8 cellular contexts compared by ENCODE assay signal in the genomic region with DNA sequence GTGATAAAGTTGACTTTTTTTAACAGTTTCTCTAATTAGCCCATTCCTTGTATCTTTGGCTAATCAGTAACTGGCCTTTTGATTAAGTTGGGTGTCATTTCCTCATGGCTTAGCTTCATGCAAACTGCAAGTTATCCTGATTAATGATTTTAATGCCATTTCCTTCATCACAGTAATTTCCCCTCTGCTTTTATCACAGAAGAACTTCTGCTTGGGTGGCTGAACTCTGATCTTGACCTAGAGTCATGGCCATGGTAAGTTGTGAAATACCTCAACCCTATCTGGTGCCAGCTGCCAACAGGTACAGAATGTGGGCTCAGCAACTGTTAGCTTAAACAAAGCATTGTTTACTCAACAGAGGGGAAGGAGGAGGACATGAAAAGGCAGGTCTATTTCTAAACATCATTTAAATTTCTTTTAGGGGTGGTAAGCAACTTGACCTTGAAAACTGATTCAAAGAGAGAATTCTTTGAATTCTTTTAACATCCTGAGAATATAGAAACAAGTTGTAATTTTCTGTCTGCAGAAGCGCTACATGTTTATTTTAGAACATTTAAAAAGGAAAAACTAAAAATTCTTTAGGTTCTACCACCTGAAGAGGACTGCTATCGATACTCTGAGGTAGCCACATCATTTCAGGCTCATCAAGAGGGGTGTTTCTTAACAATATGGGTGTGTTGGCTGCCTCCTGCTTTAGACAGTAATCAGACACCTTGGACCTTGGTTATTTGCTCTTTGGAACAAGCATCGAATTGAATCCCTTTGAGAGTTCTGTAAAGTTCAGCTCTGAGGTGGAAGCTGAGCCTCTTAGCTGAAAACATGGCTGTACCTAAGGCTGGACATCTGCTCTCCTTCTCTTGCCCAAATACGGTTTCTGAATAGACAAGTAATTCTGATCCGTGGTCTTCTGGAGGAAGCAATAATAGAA. TPM values are rescaled to one million over a fixed set of nuclear protein-coding genes. Genes with fewer than 3 reads are reported as not detected.
DNase-seq lines count a peak whose midpoint lies in the region; ATAC-seq and FAIRE-seq lines count a peak whose summit lies in the region.

No MANE protein-coding gene starts in this region.

- H3K27ac Mint-ChIP-seq in activated T-helper 1 cell treated with anti-CD3 and anti-CD28 coated beads, Interleukin-12 subunit alpha, Interleukin-12 subunit beta, Interleukin-2, Interleukin-4 antibody, amounts not matched to agents 30 ng/mL and 10 ng/mL and 1 ng/mL, durations not matched to agents 14 hours and 24 hours and 36 hours = no peak overlapping the region

- H3K27me3 Mint-ChIP-seq in activated T-helper 1 cell treated with anti-CD3 and anti-CD28 coated beads, Interleukin-12 subunit alpha, Interleukin-12 subunit beta, Interleukin-2, Interleukin-4 antibody, amounts not matched to agents 30 ng/mL and 10 ng/mL and 1 ng/mL, durations not matched to agents 14 hours and 24 hours and 36 hours (ENCODE audit: insufficient read depth) = peaks cover 1% of the 10 kb centered on the region

- FAIRE-seq in GM18507 (lab: Jason Lieb, UNC) = peak; percentile 78

- ATAC-seq in HG03432 (IDR thresholded peaks at IDR 0.05; ENCODE audit: unreplicated experiment) (peak; percentile 85), HG02571 (IDR thresholded peaks at IDR 0.05; ENCODE audit: unreplicated experiment) (no peak), HG03045 (IDR thresholded peaks at IDR 0.05; ENCODE audit: unreplicated experiment) (no peak)

- DNase-seq in GM18507 (ENCODE audit: extremely low spot score, insufficient read length, low read depth) (no peak), SHP77 treated with DMSO at 0.1 percent for 48 hours (lab: John Stamatoyannopoulos, UW) (peak; percentile 3), lung microvascular endothelial cell (ENCODE audit: low read depth in 2 of 2) (peak; percentile 36 to 76), NCI-H1048 (lab: John Stamatoyannopoulos, UW) (no peak)
- no peak for DNase-seq in activated T-helper 1 cell treated with anti-CD3 and anti-CD28 coated beads, Interleukin-12 subunit alpha, Interleukin-12 subunit beta, Interleukin-2, Interleukin-4 antibody, amounts not matched to agents 30 ng/mL and 10 ng/mL and 1 ng/mL, durations not matched to agents 14 hours and 24 hours and 36 hours (ENCODE audit: low spot score)

- H3K4me1 Mint-ChIP-seq in activated T-helper 1 cell treated with anti-CD3 and anti-CD28 coated beads, Interleukin-12 subunit alpha, Interleukin-12 subunit beta, Interleukin-2, Interleukin-4 antibody, amounts not matched to agents 30 ng/mL and 10 ng/mL and 1 ng/mL, durations not matched to agents 14 hours and 24 hours and 36 hours (ENCODE audit: low read depth) = peaks cover 17% of the 10 kb centered on the region

- no peaks in the 10 kb centered on the region for H3K9me3 Mint-ChIP-seq in activated T-helper 1 cell treated with anti-CD3 and anti-CD28 coated beads, Interleukin-12 subunit alpha, Interleukin-12 subunit beta, Interleukin-2, Interleukin-4 antibody, amounts not matched to agents 30 ng/mL and 10 ng/mL and 1 ng/mL, durations not matched to agents 14 hours and 24 hours and 36 hours

- H3K36me3 Mint-ChIP-seq in activated T-helper 1 cell treated with anti-CD3 and anti-CD28 coated beads, Interleukin-12 subunit alpha, Interleukin-12 subunit beta, Interleukin-2, Interleukin-4 antibody, amounts not matched to agents 30 ng/mL and 10 ng/mL and 1 ng/mL, durations not matched to agents 14 hours and 24 hours and 36 hours (ENCODE audit: low read depth) = peaks cover 11% of the 10 kb centered on the region

- intact Hi-C loops in activated T-helper 1 cell treated with anti-CD3 and anti-CD28 coated beads, Interleukin-12 subunit alpha, Interleukin-12 subunit beta, Interleukin-2, Interleukin-4 antibody, amounts not matched to agents 30 ng/mL and 10 ng/mL and 1 ng/mL, durations not matched to agents 14 hours and 24 hours and 36 hours (cut with micrococcal nuclease) = no loop called here

- no peak overlapping the region for H3K4me3 Mint-ChIP-seq in activated T-helper 1 cell treated with anti-CD3 and anti-CD28 coated beads, Interleukin-12 subunit alpha, Interleukin-12 subunit beta, Interleukin-2, Interleukin-4 antibody, amounts not matched to agents 30 ng/mL and 10 ng/mL and 1 ng/mL, durations not matched to agents 14 hours and 24 hours and 36 hours

RNA-seq across cellular contexts. Expression of a gene that starts 39.7 kb away (rescaled TPM):
- 41.8 and 52.2 TPM in 2 replicates for total RNA-seq in lung microvascular endothelial cell
- total RNA-seq in activated T-helper 1 cell treated with anti-CD3 and anti-CD28 coated beads, Interleukin-12 subunit alpha, Interleukin-12 subunit beta, Interleukin-2, Interleukin-4 antibody, amounts not matched to agents 30 ng/mL and 10 ng/mL and 1 ng/mL, durations not matched to agents 14 hours and 24 hours and 36 hours = 36.2 and 38.0 TPM in 2 replicates

RNA-seq across cellular contexts. Expression of a gene that starts 47.9 kb away (rescaled TPM):
- total RNA-seq in lung microvascular endothelial cell = 5.0 and 7.9 TPM in 2 replicates
- 25.6 and 32.8 TPM in 2 replicates for total RNA-seq in activated T-helper 1 cell treated with anti-CD3 and anti-CD28 coated beads, Interleukin-12 subunit alpha, Interleukin-12 subunit beta, Interleukin-2, Interleukin-4 antibody, amounts not matched to agents 30 ng/mL and 10 ng/mL and 1 ng/mL, durations not matched to agents 14 hours and 24 hours and 36 hours

Comparison
In these comparisons a context has a peak if more than half of its experiments do, and no peak if none do; other contexts are left out.
1. DNase-seq: peak in SHP77 treated with DMSO at 0.1 percent for 48 hours (single experiment) and lung microvascular endothelial cell (2 of 2); none in GM18507 (single experiment), activated T-helper 1 cell treated with anti-CD3 and anti-CD28 coated beads, Interleukin-12 subunit alpha, Interleukin-12 subunit beta, Interleukin-2, Interleukin-4 antibody, amounts not matched to agents 30 ng/mL and 10 ng/mL and 1 ng/mL, durations not matched to agents 14 hours and 24 hours and 36 hours (single experiment) and NCI-H1048 (single experiment).